29 cellular contexts compared by ENCODE assay signal in the genomic region with DNA sequence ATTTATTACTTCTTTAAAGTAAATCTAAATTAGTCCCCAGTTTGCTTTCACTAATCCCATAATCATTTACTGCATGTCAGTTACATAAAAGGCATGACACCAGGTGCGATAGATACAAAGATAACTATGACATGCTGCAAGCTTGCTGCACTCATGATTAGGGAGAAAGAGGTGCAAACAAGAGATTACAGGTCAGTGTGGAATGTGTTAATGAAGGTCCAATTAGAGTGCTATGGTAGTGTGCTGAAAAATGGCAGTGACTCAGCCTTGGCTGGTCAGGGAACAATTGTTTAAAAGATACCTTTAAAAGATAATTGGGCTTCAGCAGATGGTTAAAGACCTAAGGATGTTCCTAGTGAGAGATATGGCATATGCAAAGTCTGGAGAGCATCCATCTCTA.
"Had no signal": no experiment of that assay in that cellular context is flagged by ENCODE, and none has a peak within 500 bp of the region (broad histone marks: within the 10 kb centered on the region; RNA-seq: fewer than 3 reads in every experiment).

No MANE protein-coding gene starts in this region.

- H3K4me1 ChIP-seq: left lung, lower lobe of right lung, right atrium auricular region, tibial nerve, uterus had no signal

- H3K9me3 Mint-ChIP-seq: immature natural killer cell; natural killer cell; stimulated activated memory B cell treated with anti-CD40 and anti-IgM and Interleukin-4, amounts not matched to agents 10 μg/mL and 1 μg/mL and 100 μg/mL, for 72 hours had no signal

- H3K36me3 ChIP-seq: left lung, lower lobe of right lung, ovary, right atrium auricular region, right lobe of liver, tibial nerve, uterus had no signal

- H3K4me3 Mint-ChIP-seq: immature natural killer cell; mesothelial cell of epicardium; naive B cell; natural killer cell; nephron progenitor cell; stimulated activated memory B cell treated with anti-CD40 and anti-IgM and Interleukin-4, amounts not matched to agents 10 μg/mL and 1 μg/mL and 100 μg/mL, for 72 hours; stimulated activated naive CD8-positive, alpha-beta T cell treated with anti-CD3 and anti-CD28 coated beads, Interleukin-15, amount 100 ng/mL, for 72 hours; type B pancreatic cell had no signal

- DNase-seq: hippocampal formation; immature natural killer cell; kidney; left colon; left lung; lower lobe of right lung; mammary epithelial cell; mesenchymal stem cell; naive B cell; natural killer cell; nephron progenitor cell; ovary; right lobe of liver; stimulated activated CD4-positive, alpha-beta T cell treated with anti-CD3 and anti-CD28 coated beads, Interleukin-1b, Interleukin-23, amount 100 ng/mL, for 48 hours; stimulated activated CD4-positive, alpha-beta T cell treated with anti-CD3 and anti-CD28 coated beads, Interleukin-2, amount 100 ng/mL, for 48 hours; stimulated activated CD4-positive, alpha-beta T cell treated with anti-CD3 and anti-CD28 coated beads, Interleukin-4, amount 100 ng/mL, for 4 hours; stimulated activated CD8-positive, alpha-beta memory T cell treated with anti-CD3 and anti-CD28 coated beads, Interleukin-4, amount 100 ng/mL, for 48 hours; stimulated activated naive CD4-positive, alpha-beta T cell treated with Interleukin-2 at 50 U/mL for 16 hours; stimulated activated naive CD8-positive, alpha-beta T cell treated with anti-CD3 and anti-CD28 coated beads, Interleukin-15, amount 100 ng/mL, for 72 hours; substantia nigra; uterus had no signal

- FAIRE-seq: islet of Langerhans, kidney had no signal

- H3K4me2 ChIP-seq: smooth muscle cell had no signal

- H3K27ac Mint-ChIP-seq: immature natural killer cell; mesothelial cell of epicardium; naive B cell; natural killer cell; nephron progenitor cell; progenitor cell of endocrine pancreas; stimulated activated memory B cell treated with anti-CD40 and anti-IgM and Interleukin-4, amounts not matched to agents 10 μg/mL and 1 μg/mL and 100 μg/mL, for 72 hours; stimulated activated naive CD8-positive, alpha-beta T cell treated with anti-CD3 and anti-CD28 coated beads, Interleukin-15, amount 100 ng/mL, for 72 hours; type B pancreatic cell had no signal

- H3K27me3 ChIP-seq: left lung, ovary, right atrium auricular region, right lobe of liver, tibial nerve, uterus had no signal

- H3K9me3 ChIP-seq: left lung, lower lobe of right lung, ovary, right atrium auricular region, right lobe of liver, tibial nerve, uterus had no signal

- H3K27ac ChIP-seq: left lung, lower lobe of right lung, ovary, right atrium auricular region, right lobe of liver, tibial nerve, uterus had no signal

- H3K4me3 ChIP-seq: left lung, lower lobe of right lung, ovary, right atrium auricular region, right lobe of liver, smooth muscle cell, tibial nerve, uterus had no signal

- H3K27me3 Mint-ChIP-seq: naive B cell; progenitor cell of endocrine pancreas; stimulated activated memory B cell treated with anti-CD40 and anti-IgM and Interleukin-4, amounts not matched to agents 10 μg/mL and 1 μg/mL and 100 μg/mL, for 72 hours; stimulated activated naive CD8-positive, alpha-beta T cell treated with anti-CD3 and anti-CD28 coated beads, Interleukin-15, amount 100 ng/mL, for 72 hours; type B pancreatic cell had no signal

- H3K4me1 Mint-ChIP-seq: immature natural killer cell; naive B cell; natural killer cell; stimulated activated memory B cell treated with anti-CD40 and anti-IgM and Interleukin-4, amounts not matched to agents 10 μg/mL and 1 μg/mL and 100 μg/mL, for 72 hours; stimulated activated naive CD8-positive, alpha-beta T cell treated with anti-CD3 and anti-CD28 coated beads, Interleukin-15, amount 100 ng/mL, for 72 hours had no signal

- ATAC-seq: left colon; left lung; lower lobe of right lung; natural killer cell; right lobe of liver; stimulated activated memory B cell treated with anti-CD40 and anti-IgM and Interleukin-4, amounts not matched to agents 10 μg/mL and 1 μg/mL and 100 μg/mL, for 72 hours; stimulated activated naive CD8-positive, alpha-beta T cell treated with anti-CD3 and anti-CD28 coated beads, Interleukin-15, amount 100 ng/mL, for 72 hours had no signal

- H3K36me3 Mint-ChIP-seq: immature natural killer cell; mesothelial cell of epicardium; natural killer cell; stimulated activated memory B cell treated with anti-CD40 and anti-IgM and Interleukin-4, amounts not matched to agents 10 μg/mL and 1 μg/mL and 100 μg/mL, for 72 hours; type B pancreatic cell had no signal
